ENCODE assay signal across 1 cellular context in the genomic region with DNA sequence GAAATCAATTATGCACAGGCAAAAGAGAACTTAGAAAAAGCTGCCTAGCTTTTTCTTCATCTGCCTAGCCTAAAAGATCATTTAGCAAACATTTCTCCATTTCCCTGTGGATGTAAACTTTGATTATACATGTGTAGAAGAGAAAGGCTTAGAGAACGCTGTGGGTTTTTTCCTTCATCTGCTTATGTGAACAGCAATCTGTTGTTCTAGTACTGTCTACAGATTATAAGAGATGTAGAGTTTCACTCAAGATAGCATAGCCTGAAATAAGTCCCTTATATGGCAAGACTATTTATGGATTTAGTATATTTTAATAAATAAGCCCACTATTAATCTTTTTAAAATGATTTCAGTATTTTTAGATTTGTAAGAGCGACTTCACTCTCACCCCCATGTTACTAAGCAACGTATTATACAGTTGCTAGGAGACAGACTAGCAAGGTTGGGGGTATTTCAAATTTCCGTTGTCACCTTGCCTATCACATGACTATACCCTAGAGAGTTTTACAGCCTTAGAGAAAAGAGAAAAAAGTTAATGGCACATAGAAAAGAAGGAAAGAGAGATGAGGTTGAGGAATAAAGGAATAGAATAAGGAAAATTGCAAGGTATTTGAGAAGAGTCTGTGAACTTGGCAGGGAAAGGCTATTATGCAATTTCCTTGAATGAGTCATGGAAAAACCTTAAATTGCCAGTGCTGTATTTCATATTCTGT.
TF ChIP-seq lines count a peak whose summit lies in the region.

No MANE protein-coding gene starts in this region.

TF ChIP-seq in K562, 482 proteins besides CTCF, POLR2A, EP300 and RAD21 (continued from another document):
- TF ChIP-seq UBTF (IDR thresholded peaks at IDR 0.05; ENCODE audit: borderline replicate concordance in 1 of 2, low read depth in 2 of 2, low read length in 2 of 2), result no peak
- no peak for TF ChIP-seq SMAD4 (CRISPR knock-in tag; conservative IDR thresholded peaks at IDR 0.05)
- no peak for TF ChIP-seq ZNF780A (CRISPR knock-in tag; IDR thresholded peaks at IDR 0.05)
- TF ChIP-seq FOXP1 (CRISPR knock-in tag; IDR thresholded peaks at IDR 0.05), result no peak
- peak in 1 of 2 experiments; percentile 96; a peak in 2 of 4 replicates for TF ChIP-seq CSDE1 (IDR thresholded peaks at IDR 0.05)
- no peak for TF ChIP-seq ZNF140 (CRISPR knock-in tag; IDR thresholded peaks at IDR 0.05)
- TF ChIP-seq HDGF (IDR thresholded peaks at IDR 0.05), result no peak
- no peak for TF ChIP-seq MEF2A (IDR thresholded peaks at IDR 0.05; ENCODE audit: control insufficient read depth, low read depth, low read length)
- 0 out of 2 replicates have a peak, but pooled peaks have one; percentile 33 for TF ChIP-seq NFRKB (IDR thresholded peaks at IDR 0.05; ENCODE audit: low read depth)
- no peak for TF ChIP-seq HNRNPLL (IDR thresholded peaks at IDR 0.05; ENCODE audit: low read depth, low read length, poor library complexity, severe bottlenecking)
- 0 out of 2 replicates have a peak, but pooled peaks have one; percentile 13 for TF ChIP-seq THRAP3 (IDR thresholded peaks at IDR 0.05; ENCODE audit: borderline replicate concordance)
- TF ChIP-seq KLF13 (tag; IDR thresholded peaks at IDR 0.05; ENCODE audit: borderline replicate concordance, low read depth), result no peak
- peak; percentile 7; the same call in 1 of the 2 replicates for TF ChIP-seq TAL1 (IDR thresholded peaks at IDR 0.05)
- no peak for TF ChIP-seq SAP30 (IDR thresholded peaks at IDR 0.05; ENCODE audit: borderline replicate concordance, insufficient read depth, low read depth, low read length, poor library complexity, severe bottlenecking)
- TF ChIP-seq ARHGAP35 (IDR thresholded peaks at IDR 0.05; ENCODE audit: partially characterized antibody), result no peak
- no peak for TF ChIP-seq ZC3H4 (CRISPR knock-in tag; IDR thresholded peaks at IDR 0.05; ENCODE audit: borderline replicate concordance)
- peak; percentile 92 for TF ChIP-seq SMARCA4 (IDR thresholded peaks at IDR 0.05)
- TF ChIP-seq ZNF311 (CRISPR knock-in tag; IDR thresholded peaks at IDR 0.05), result no peak
- no peak for TF ChIP-seq FOXJ3 (CRISPR knock-in tag; IDR thresholded peaks at IDR 0.05)
- TF ChIP-seq ZNF197 (CRISPR knock-in tag; IDR thresholded peaks at IDR 0.05; ENCODE audit: low read depth), result no peak
TF ChIP-seq in K562: peak in this region for 68.
